In the genomic region with DNA sequence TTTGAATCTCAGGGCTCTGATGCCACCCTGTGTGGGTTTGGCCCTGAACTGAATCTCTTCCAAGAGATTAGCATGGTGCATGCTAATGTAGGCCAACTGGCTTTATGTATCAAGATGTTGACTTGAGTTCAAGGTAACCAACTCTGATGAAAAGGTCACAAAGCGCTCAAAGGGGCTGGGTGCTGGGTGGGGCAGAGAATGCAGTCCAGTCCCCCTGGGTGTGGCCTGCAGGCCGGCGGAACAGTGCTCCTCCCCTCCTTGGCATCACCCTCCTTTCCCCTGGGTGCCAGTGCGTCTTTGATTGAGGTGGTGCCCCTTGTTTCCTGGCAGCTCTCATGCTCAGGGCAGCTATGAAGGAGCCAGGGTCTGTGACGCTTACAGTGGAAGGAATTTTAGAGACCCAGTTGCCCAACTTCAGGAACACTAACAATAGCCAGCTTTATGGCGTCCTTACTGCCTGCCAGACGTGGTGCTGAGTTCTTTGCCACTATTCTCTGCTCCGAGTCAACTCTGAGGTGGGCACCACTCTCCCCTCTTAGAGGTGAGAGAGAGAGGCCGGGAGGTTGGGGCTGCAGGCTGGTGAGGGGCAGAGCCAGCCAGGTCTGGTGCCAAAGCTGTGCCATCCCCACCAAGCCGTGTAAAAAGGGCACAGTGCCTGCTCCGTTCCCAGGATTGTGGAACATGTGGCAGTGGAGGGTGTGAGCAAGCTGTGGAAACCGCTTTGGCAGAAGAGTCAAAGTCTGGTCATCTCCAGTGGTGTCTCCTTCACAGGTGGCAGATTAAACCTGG, we compare ENCODE assay signal across 25 cellular contexts. TPM values are rescaled to one million over a fixed set of nuclear protein-coding genes. Genes with fewer than 3 reads are reported as not detected.
A peak's percentile ranks its signal among the peaks of the same experiment; 100 is the strongest.
DNase-seq lines count a peak whose midpoint lies in the region; ATAC-seq and TF ChIP-seq lines count a peak whose summit lies in the region.
"Had no signal": no experiment of that assay in that cellular context is flagged by ENCODE, and none has a peak within 500 bp of the region (broad histone marks: within the 10 kb centered on the region; RNA-seq: fewer than 3 reads in every experiment).

No MANE protein-coding gene starts in this region.

- no peaks in the 10 kb centered on the region for H3K9me3 ChIP-seq in heart right ventricle
- H3K9me3 ChIP-seq in muscle layer of duodenum (ENCODE audit: control insufficient read depth in 1 of 2, low read length in 2 of 2): no peaks in the 10 kb centered on the region
- no peaks in the 10 kb centered on the region for H3K9me3 ChIP-seq in thoracic aorta

- peaks cover 29% of the 10 kb centered on the region for H3K36me3 Mint-ChIP-seq in chondrocyte (ENCODE audit: low read depth)

- ATAC-seq in heart right ventricle: peak; percentile 10 to 93 (median 77)
- ATAC-seq in thoracic aorta (ENCODE audit: insufficient number of reproducible peaks, low FRiP score, low read depth): no peak
- ATAC-seq in HG02852 (IDR thresholded peaks at IDR 0.05; ENCODE audit: unreplicated experiment): no peak

- no peaks in the 10 kb centered on the region for H3K9me3 Mint-ChIP-seq in chondrocyte (ENCODE audit: low read depth)
- H3K9me3 Mint-ChIP-seq: neural crest cell had no signal

- H3K4me1 ChIP-seq in heart right ventricle (peaks cover 0 to 80% (median 38%) of the 10 kb centered on the region in 9 donors), muscle layer of duodenum (ENCODE audit: control insufficient read depth in 1 of 2, insufficient read depth in 2 of 2, low read length in 2 of 2) (peaks cover 0 to 70% of the 10 kb centered on the region in 2 donors), thoracic aorta (ENCODE audit: control insufficient read depth in 1 of 2, low read depth in 2 of 2) (peaks cover 17 to 68% of the 10 kb centered on the region in 2 donors)
- H3K4me1 ChIP-seq: parathyroid adenoma had no signal

- TF ChIP-seq CTCF in chondrocyte (IDR thresholded peaks at IDR 0.05): no peak
- TF ChIP-seq CTCF in heart right ventricle (IDR thresholded peaks at IDR 0.05): no peak
- TF ChIP-seq CTCF in thoracic aorta (IDR thresholded peaks at IDR 0.05): no peak

- peaks cover 17% of the 10 kb centered on the region for H3K4me1 Mint-ChIP-seq in chondrocyte (ENCODE audit: low read depth)

- no peak overlapping the region for H3K4me3 Mint-ChIP-seq in chondrocyte (ENCODE audit: unreplicated experiment)
- H3K4me3 Mint-ChIP-seq: neural crest cell had no signal

- no peak overlapping the region for H3K27ac Mint-ChIP-seq in chondrocyte (ENCODE audit: unreplicated experiment)

- DNase-seq in chondrocyte (ENCODE audit: low spot score) (peak; percentile 66), heart right ventricle (peak; percentile 38 to 54), thoracic aorta (ENCODE audit: low spot score) (no peak), inferior parietal cortex (ENCODE audit: extremely low spot score) (no peak), NCI-H226 (no peak)
- DNase-seq: activated CD4-positive, alpha-beta T cell treated with anti-CD3 and anti-CD28 coated beads for 4 hours; activated naive CD4-positive, alpha-beta T cell; activated T-cell treated with anti-CD3 and anti-CD28 coated beads, Interleukin-2, amount 50 U/mL, for 48 hours; amygdala; Calu3; H7; NCI-H1105; NCI-H2029; NCI-H2227 treated with DMSO at 0.1 percent for 48 hours; NCI-H82; RPMI8226; T-helper 2 cell had no signal

- intact Hi-C loops in heart right ventricle (cut with DNase I): loop anchor here in 1 of 10 donors (5.0 kb wide), 1 partner anchor 58 kb away; no protein-coding TSS in a partner anchor

- H3K27me3 Mint-ChIP-seq in chondrocyte (ENCODE audit: low read depth): no peaks in the 10 kb centered on the region

- H3K4me3 ChIP-seq in heart right ventricle (no peak overlapping the region), muscle layer of duodenum (ENCODE audit: low read depth in 1 of 2, low read length in 2 of 2) (no peak overlapping the region), thoracic aorta (peak overlapping the region; percentile 29)
- H3K4me3 ChIP-seq: cardiac muscle cell, dorsolateral prefrontal cortex, SK-N-MC had no signal

- H3K27me3 ChIP-seq in heart right ventricle (no peaks in the 10 kb centered on the region), muscle layer of duodenum (ENCODE audit: low read depth, low read length) (no peaks in the 10 kb centered on the region), thoracic aorta (replicated peaks; ENCODE audit: insufficient read depth) (no peaks in the 10 kb centered on the region)
- H3K27me3 ChIP-seq: cardiac muscle cell, dorsolateral prefrontal cortex had no signal

- peaks cover 0 to 50% (median 0%) of the 10 kb centered on the region in 9 donors for H3K36me3 ChIP-seq in heart right ventricle
- peaks cover 3 to 8% of the 10 kb centered on the region in 2 donors for H3K36me3 ChIP-seq in muscle layer of duodenum (ENCODE audit: control insufficient read depth in 1 of 2, insufficient read depth in 2 of 2, low read length in 2 of 2)
- peaks cover 2% of the 10 kb centered on the region for H3K36me3 ChIP-seq in thoracic aorta
- H3K36me3 ChIP-seq: cardiac muscle cell had no signal

- WGBS in heart right ventricle, 2 donors: 50 to 54% methylated on average over 12 of the region's 12 CpGs

- peak overlapping the region; percentile 20 to 83 (median 68) for H3K27ac ChIP-seq in heart right ventricle
- peak overlapping the region; percentile 40 for H3K27ac ChIP-seq in muscle layer of duodenum (ENCODE audit: low read length)
- H3K27ac ChIP-seq in thoracic aorta: peak overlapping the region; percentile 79 to 90
- H3K27ac ChIP-seq: C4-2B, cardiac muscle cell, parathyroid adenoma, SK-N-MC had no signal

RNA-seq across cellular contexts. Expression of gene SYNM, which starts 9.8 kb away (rescaled TPM):
- total RNA-seq in chondrocyte (13.2 to 23.4 TPM (median 22.1 TPM) in 3 replicates), heart right ventricle (100 to 1,000 TPM; 256 to 456 (median 357) TPM), thoracic aorta (100 to 1,000 TPM in 1 of 2 donors, 10 to 100 TPM in 1; 60.9 to 102 TPM)
- polyA plus RNA-seq in heart right ventricle: 100 to 1,000 TPM in 1 of 2 donors, 10 to 100 TPM in 1; 59.4 to 103 TPM

Comparison
In these comparisons a context has a peak if more than half of its experiments do, and no peak if none do; other contexts are left out.
1. DNase-seq: peak in chondrocyte (single experiment) and heart right ventricle (2 of 2); none in thoracic aorta (single experiment), inferior parietal cortex (single experiment) and NCI-H226 (single experiment).
2. ATAC-seq: peak in heart right ventricle (8 of 8); none in thoracic aorta (single experiment) and HG02852 (single experiment).
3. Peak in every context shown above with its lines, with median percentiles within 50 percentile points of each other: H3K27ac ChIP-seq.